In the genomic region with DNA sequence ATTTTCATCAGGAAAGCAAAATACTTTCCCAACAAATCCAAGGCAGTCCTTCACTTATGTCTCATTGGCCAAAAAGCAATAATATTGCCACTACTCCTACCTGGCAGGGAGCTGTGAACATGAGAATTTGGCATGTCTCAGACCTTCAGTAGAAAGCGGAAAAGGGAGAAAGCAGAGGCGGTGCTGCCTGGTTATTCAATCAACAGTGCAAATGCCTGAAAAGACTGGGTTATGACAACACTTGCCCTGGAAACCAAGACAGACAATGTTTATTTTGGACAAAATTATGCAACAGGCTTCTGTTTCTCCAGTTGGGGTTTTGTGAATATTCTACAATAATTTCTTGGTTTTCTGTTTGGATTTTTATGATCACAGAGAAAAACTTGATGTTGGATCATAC, we compare ENCODE assay signal across 14 cellular contexts.
"Had no signal": no experiment of that assay in that cellular context is flagged by ENCODE, and none has a peak within 500 bp of the region (broad histone marks: within the 10 kb centered on the region; RNA-seq: fewer than 3 reads in every experiment).

No MANE protein-coding gene starts in this region.

- FAIRE-seq: frontal cortex had no signal

- H3K4me1 ChIP-seq: esophagus squamous epithelium, tibial nerve had no signal

- H3K9me3 ChIP-seq: esophagus squamous epithelium, tibial nerve had no signal

- H3K4me3 ChIP-seq: esophagus squamous epithelium, skin epidermis, tibial nerve had no signal

- H3K27ac ChIP-seq: esophagus squamous epithelium, skin epidermis, tibial nerve, WERI-Rb-1 had no signal

- H3K27me3 ChIP-seq: esophagus squamous epithelium, tibial nerve had no signal

- ATAC-seq: activated CD8-positive, alpha-beta T cell treated with anti-CD3 and anti-CD28 coated beads for 36 hours had no signal

- DNase-seq: activated CD4-positive, alpha-beta T cell treated with anti-CD3 and anti-CD28 coated beads for 4 hours; activated CD8-positive, alpha-beta memory T cell treated with anti-CD3 and anti-CD28 coated beads, Interleukin-2, amount 50 U/mL, for 4 hours; activated CD8-positive, alpha-beta T cell treated with anti-CD3 and anti-CD28 coated beads for 36 hours; activated naive CD4-positive, alpha-beta T cell; esophagus squamous epithelium; kidney glomerular epithelial cell; midbrain; naive B cell; retina; T-helper 9 cell; WERI-Rb-1 had no signal

- H3K36me3 ChIP-seq: esophagus squamous epithelium, tibial nerve, WERI-Rb-1 had no signal
